25 cellular contexts compared by ENCODE assay signal in the genomic region with DNA sequence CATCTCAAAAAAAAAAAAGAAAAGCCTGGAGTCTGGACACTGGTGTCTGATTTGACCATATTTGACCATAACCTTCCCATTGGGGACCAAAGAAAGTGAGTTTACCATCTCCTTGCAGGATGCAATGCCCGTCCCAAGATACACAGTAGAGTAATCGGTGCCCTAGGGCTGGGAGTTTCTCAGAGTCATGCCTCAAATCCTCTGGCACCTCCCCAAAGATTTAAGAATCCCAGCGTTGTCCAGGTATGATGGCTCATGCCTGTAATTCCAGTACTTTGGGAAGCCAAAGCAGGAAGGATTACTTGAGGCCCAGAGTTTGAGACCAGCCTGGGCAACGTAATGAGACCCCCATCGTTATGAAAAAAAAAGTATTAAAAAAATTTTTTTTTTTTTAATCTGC. TPM values are rescaled to one million over a fixed set of nuclear protein-coding genes. Genes with fewer than 3 reads are reported as not detected.
DNase-seq lines count a peak whose midpoint lies in the region; ATAC-seq and TF ChIP-seq lines count a peak whose summit lies in the region.
"Had no signal": no experiment of that assay in that cellular context is flagged by ENCODE, and none has a peak within 500 bp of the region (broad histone marks: within the 10 kb centered on the region; RNA-seq: fewer than 3 reads in every experiment).

No MANE protein-coding gene starts in this region.

- peaks cover 30% of the 10 kb centered on the region for H3K4me1 ChIP-seq in foreskin keratinocyte
- H3K4me1 ChIP-seq in spleen, result peaks cover 4 to 91% (median 52%) of the 10 kb centered on the region in 6 donors
- peaks cover 27% of the 10 kb centered on the region for H3K4me1 ChIP-seq in SJCRH30

- DNase-seq in foreskin keratinocyte (peak; percentile 51 to 85), spleen (no peak), COLO829 (ENCODE audit: low spot score) (no peak), SJCRH30 (no peak), DMS153 treated with DMSO at 0.1 percent for 48 hours (lab: John Stamatoyannopoulos, UW; ENCODE audit: unreplicated experiment) (no peak)
- DNase-seq: activated CD4-positive, alpha-beta T cell treated with anti-CD3 and anti-CD28 coated beads, Interleukin-2, amount 50 U/mL, for 1 hour; activated CD4-positive, CD25-positive, alpha-beta regulatory T cell; activated gamma-delta T cell treated with Interleukin-2 at 50 U/mL for 16 hours; activated naive CD8-positive, alpha-beta T cell treated with anti-CD3 and anti-CD28 coated beads, Interleukin-2, amount 50 U/mL, for 24 hours; activated T-cell treated with anti-CD3 and anti-CD28 coated beads, Interleukin-2, amount 50 U/mL, for 24 hours; caudate nucleus; effector memory CD8-positive, alpha-beta T cell; gastrocnemius medialis; GDM1; Karpas-422; MV-4-11; NCI-H1436 treated with DMSO at 0.1 percent for 48 hours; NCI-H2081 treated with DMSO at 0.1 percent for 48 hours; NCI-H748 treated with DMSO at 0.1 percent for 48 hours; nephron progenitor cell; stimulated activated naive CD4-positive, alpha-beta T cell; testis had no signal

- no peak overlapping the region for H3K4me3 ChIP-seq in spleen
- H3K4me3 ChIP-seq in SJCRH30, result no peak overlapping the region
- H3K4me3 ChIP-seq: gastrocnemius medialis, SK-N-MC, testis had no signal

- no peak for TF ChIP-seq POLR2A in spleen (IDR thresholded peaks at IDR 0.05)

- H3K9me3 ChIP-seq in spleen, result no peaks in the 10 kb centered on the region
- no peaks in the 10 kb centered on the region for H3K9me3 ChIP-seq in SJCRH30 (replicated peaks)
- H3K9me3 ChIP-seq: gastrocnemius medialis, testis had no signal

- peaks cover 0 to 9% (median 0%) of the 10 kb centered on the region in 6 donors for H3K36me3 ChIP-seq in spleen
- H3K36me3 ChIP-seq in SJCRH30, result no peaks in the 10 kb centered on the region
- H3K36me3 ChIP-seq: gastrocnemius medialis had no signal

- TF ChIP-seq CTCF in VCaP (conservative IDR thresholded peaks at IDR 0.05) (no peak), foreskin keratinocyte (conservative IDR thresholded peaks at IDR 0.05) (no peak), spleen (IDR thresholded peaks at IDR 0.05 in 8 of 11, conservative IDR thresholded peaks at IDR 0.05 in 3 of 11) (no peak)

- H3K27me3 ChIP-seq in foreskin keratinocyte (no peaks in the 10 kb centered on the region), spleen (replicated peaks in 1 of 7) (peaks cover 0 to 31% (median 12%) of the 10 kb centered on the region in 7 donors), SJCRH30 (no peaks in the 10 kb centered on the region)
- H3K27me3 ChIP-seq: testis had no signal

- peak overlapping the region; percentile 49 for H3K27ac ChIP-seq in VCaP
- H3K27ac ChIP-seq in foreskin keratinocyte, result peak overlapping the region; percentile 86
- H3K27ac ChIP-seq in spleen, result peak overlapping the region in 6 of 8 donors; percentile 33 to 90 (median 84)
- no peak overlapping the region for H3K27ac ChIP-seq in SJCRH30
- H3K27ac ChIP-seq: gastrocnemius medialis, SK-N-MC, testis had no signal

- intact Hi-C loops in spleen (cut with DNase I; ENCODE audit: low total_unique reads), result no loop called here

- ATAC-seq in foreskin keratinocyte (peak; percentile 46), GM18502 (IDR thresholded peaks at IDR 0.05; ENCODE audit: poor library complexity, unreplicated experiment) (no peak)
- ATAC-seq: activated naive CD8-positive, alpha-beta T cell treated with anti-CD3 and anti-CD28 coated beads, Interleukin-2, amount 50 U/mL, for 24 hours; effector memory CD8-positive, alpha-beta T cell; gastrocnemius medialis had no signal

- 55 to 79% (median 67%) methylated on average over 5 of the region's 5 CpGs for WGBS in spleen, 5 donors

RNA-seq across cellular contexts. Expression of a gene that starts 5.0 kb away (rescaled TPM):
- total RNA-seq in foreskin keratinocyte (6.4 and 7.4 TPM in 2 replicates), spleen (100 to 1,000 TPM in 6 of 7 donors, 10 to 100 TPM in 1; 51.9 to 215 (median 140) TPM)
- polyA plus RNA-seq in foreskin keratinocyte (2.4 and 3.3 TPM in 2 replicates), spleen (10 to 100 TPM in 1 of 3 donors, 1 to 10 TPM in 2; 5.4 to 63.3 (median 9.1) TPM)
- 39.2 and 39.7 TPM in 2 replicates for total RNA-seq in SJCRH30 (2014; rRNA removed; shearing (Covaris generic))

Comparison
In these comparisons a context has a peak if more than half of its experiments do, and no peak if none do; other contexts are left out.
1. DNase-seq: peak in foreskin keratinocyte (2 of 2); none in spleen (single experiment), COLO829 (single experiment), SJCRH30 (0 of 2) and DMS153 treated with DMSO at 0.1 percent for 48 hours (single experiment).